17 cellular contexts compared by ENCODE assay signal in genomic region chr14:89598548-89599186, GRCh38.
DNase-seq lines count a peak whose midpoint lies in the region; ATAC-seq lines count a peak whose summit lies in the region.
"Had no signal": no experiment of that assay in that cellular context is flagged by ENCODE, and none has a peak within 500 bp of the region (broad histone marks: within the 10 kb centered on the region; RNA-seq: fewer than 3 reads in every experiment).

No MANE protein-coding gene starts in this region.

- no peak overlapping the region for H3K18ac ChIP-seq in neuronal stem cell (ENCODE audit: low read length)

- H3K9me2 ChIP-seq in GM23248 (ENCODE audit: insufficient read depth) = no peaks in the 10 kb centered on the region

- H4K8ac ChIP-seq in neuronal stem cell (ENCODE audit: low read depth, low read length) = no peak overlapping the region

- H3K9me3 ChIP-seq in GM23248 (ENCODE audit: low read depth) = peaks cover 5% of the 10 kb centered on the region
- peaks cover 0 to 15% of the 10 kb centered on the region in 2 donors for H3K9me3 ChIP-seq in neuronal stem cell (replicated peaks in 1 of 2; ENCODE audit: control insufficient read depth in 2 of 2, insufficient read depth in 1 of 2, low read depth in 1 of 2, low read length in 2 of 2)

- CTCF ChIA-PET in T-cell (lab: Charles Lee) = interaction anchor here in 1 of 2 donors (0.7 kb wide), 1 partner anchor 60 kb away, joined by 3 read pairs; no protein-coding TSS in a partner anchor

- no peak overlapping the region for H3K23ac ChIP-seq in neuronal stem cell (ENCODE audit: low read depth, low read length, poor library complexity)

- H3K14ac ChIP-seq in neuronal stem cell (ENCODE audit: low read length) = no peak overlapping the region

- no peak overlapping the region for H2BK12ac ChIP-seq in neuronal stem cell (ENCODE audit: low read length)

- POLR2A ChIA-PET in T-cell (lab: Charles Lee) = interaction anchor here in 1 of 2 donors (0.5 to 0.6 kb wide), 2 partner anchors 418 to 1648 kb away, joined by 3 read pairs; no protein-coding TSS in a partner anchor

- no peak overlapping the region for H2BK15ac ChIP-seq in neuronal stem cell (ENCODE audit: low read length)

- H3K4me2 ChIP-seq in GM23248 (ENCODE audit: unreplicated experiment) (no peak overlapping the region), neuronal stem cell (ENCODE audit: insufficient read depth, low read length, poor library complexity, severe bottlenecking) (no peak overlapping the region)

- no peak overlapping the region for H2BK120ac ChIP-seq in neuronal stem cell (ENCODE audit: low read depth, low read length)

- no peak overlapping the region for H4K91ac ChIP-seq in neuronal stem cell (ENCODE audit: low read depth, low read length, poor library complexity)

- peaks cover 14 to 26% (median 19%) of the 10 kb centered on the region in 3 donors for H3K9me3 Mint-ChIP-seq in T-cell

- no peaks in the 10 kb centered on the region for H4K20me1 ChIP-seq in GM23248 (ENCODE audit: insufficient read depth)

- H3K27ac ChIP-seq in GM23248 = no peak overlapping the region
- no peak overlapping the region for H3K27ac ChIP-seq in neuronal stem cell (replicated peaks; ENCODE audit: low read length)
- H3K27ac ChIP-seq: right atrium auricular region, upper lobe of right lung had no signal

- no peaks in the 10 kb centered on the region for H3K79me1 ChIP-seq in neuronal stem cell (ENCODE audit: low read depth, low read length)

- H3F3A ChIP-seq in GM23248 (ENCODE audit: insufficient read depth) = peaks cover 11% of the 10 kb centered on the region; the same call in 1 of the 2 replicates

- no peak overlapping the region for H3K4me3 Mint-ChIP-seq in T-cell
- H3K4me3 Mint-ChIP-seq: IgD-negative memory B cell; naive thymus-derived CD4-positive, alpha-beta T cell; stimulated activated memory B cell treated with anti-CD40 and anti-IgM and Interleukin-4, amounts not matched to agents 10 μg/mL and 1 μg/mL and 100 μg/mL, for 72 hours; T-helper 17 cell had no signal

- H2AFZ ChIP-seq in GM23248 (no peak overlapping the region), neuronal stem cell (ENCODE audit: low read length) (no peak overlapping the region)

- peaks cover 61% of the 10 kb centered on the region for H3K36me3 Mint-ChIP-seq in T-cell

- H3K27me3 ChIP-seq in GM23248 (replicated peaks; ENCODE audit: insufficient read depth) (no peaks in the 10 kb centered on the region), neuronal stem cell (ENCODE audit: control insufficient read depth in 3 of 3, insufficient read depth in 3 of 3, low read depth in 1 of 3, low read length in 3 of 3) (no peaks in the 10 kb centered on the region)
- H3K27me3 ChIP-seq: right atrium auricular region, upper lobe of right lung had no signal

- in situ Hi-C loops in GM23248 (cut with MboI) = no loop called here

- no peaks in the 10 kb centered on the region for H3K27me3 Mint-ChIP-seq in T-cell
- H3K27me3 Mint-ChIP-seq: IgD-negative memory B cell; naive thymus-derived CD4-positive, alpha-beta T cell; stimulated activated memory B cell treated with anti-CD40 and anti-IgM and Interleukin-4, amounts not matched to agents 10 μg/mL and 1 μg/mL and 100 μg/mL, for 72 hours; T-helper 17 cell had no signal

- WGBS in GM23248 (ENCODE audit: low coverage in 1 of 2, low lambda C conversion rate in 2 of 2, missing lambda C conversion rate in 2 of 2), 2 experiments = 89 to 95% methylated on average over 2 of the region's 2 CpGs
- WGBS in neuronal stem cell (ENCODE audit: extremely low coverage in 2 of 2, insufficient read length in 2 of 2, insufficient replicate concordance in 1 of 2), 2 donors = no CpG with 5 or more reads among the region's 2 CpGs

- DNase-seq in NCI-H1694 treated with DMSO at 0.1 percent for 48 hours (lab: John Stamatoyannopoulos, UW) (peak; percentile 21), NCI-H1694 (lab: John Stamatoyannopoulos, UW) (no peak), GM23248 (peak; percentile 13), T-cell (no peak), foreskin melanocyte (peak; percentile 4), NCI-H82 treated with DMSO at 0.1 percent for 48 hours (lab: John Stamatoyannopoulos, UW; ENCODE audit: unreplicated experiment) (no peak), neuronal stem cell (ENCODE audit: low spot score) (no peak)
- DNase-seq: activated CD4-positive, alpha-beta T cell treated with anti-CD3 and anti-CD28 coated beads for 48 hours; left cardiac atrium; stimulated activated CD4-positive, alpha-beta T cell treated with anti-CD3 and anti-CD28 coated beads, Interleukin-4, amount 100 ng/mL, for 24 hours; T-helper 17 cell; upper lobe of right lung had no signal

- H3K4me1 ChIP-seq in GM23248 (ENCODE audit: insufficient read depth) (peaks cover 15% of the 10 kb centered on the region), neuronal stem cell (ENCODE audit: control insufficient read depth in 2 of 2, insufficient read depth in 1 of 2, low read depth in 1 of 2, low read length in 2 of 2) (no peaks in the 10 kb centered on the region)
- H3K4me1 ChIP-seq: upper lobe of right lung had no signal

- H3K9ac ChIP-seq in GM23248 = no peak overlapping the region
- no peak overlapping the region for H3K9ac ChIP-seq in neuronal stem cell (ENCODE audit: low read depth, low read length, poor library complexity)

- H3K4ac ChIP-seq in neuronal stem cell (ENCODE audit: low read length) = no peak overlapping the region

- H2BK5ac ChIP-seq in neuronal stem cell (ENCODE audit: low read length) = no peak overlapping the region

- no peak overlapping the region for H2AK5ac ChIP-seq in neuronal stem cell (ENCODE audit: low read depth, low read length)

- peaks cover 21% of the 10 kb centered on the region; the same call in 1 of the 2 replicates for H3K79me2 ChIP-seq in GM23248 (ENCODE audit: insufficient read depth)

- ATAC-seq in T-cell (replicated peaks in 1 of 4) = no peak
- ATAC-seq in GM19351 (IDR thresholded peaks at IDR 0.05; ENCODE audit: unreplicated experiment) = no peak
- ATAC-seq: left cardiac atrium; naive thymus-derived CD4-positive, alpha-beta T cell; stimulated activated memory B cell treated with anti-CD40 and anti-IgM and Interleukin-4, amounts not matched to agents 10 μg/mL and 1 μg/mL and 100 μg/mL, for 72 hours; T-helper 17 cell; upper lobe of right lung had no signal

- H3K4me1 Mint-ChIP-seq in T-cell = peaks cover 17 to 35% (median 30%) of the 10 kb centered on the region in 3 donors
- H3K4me1 Mint-ChIP-seq: T-helper 17 cell had no signal

- no peak overlapping the region for H3K4me3 ChIP-seq in GM23248
- no peak overlapping the region for H3K4me3 ChIP-seq in neuronal stem cell (ENCODE audit: low read length in 2 of 2)
- H3K4me3 ChIP-seq: right atrium auricular region, upper lobe of right lung had no signal

- H3K27ac Mint-ChIP-seq in T-cell = peak overlapping the region; percentile 39 to 45
- H3K27ac Mint-ChIP-seq: IgD-negative memory B cell; stimulated activated memory B cell treated with anti-CD40 and anti-IgM and Interleukin-4, amounts not matched to agents 10 μg/mL and 1 μg/mL and 100 μg/mL, for 72 hours; T-helper 17 cell had no signal

- H3K36me3 ChIP-seq in GM23248 (ENCODE audit: low read depth) = no peaks in the 10 kb centered on the region
- H3K36me3 ChIP-seq in neuronal stem cell (replicated peaks in 1 of 2; ENCODE audit: control insufficient read depth in 2 of 2, insufficient read depth in 2 of 2, low read length in 2 of 2) = no peaks in the 10 kb centered on the region
- H3K36me3 ChIP-seq: right atrium auricular region, upper lobe of right lung had no signal

Comparison
In these comparisons a context has a peak if more than half of its experiments do, and no peak if none do; other contexts are left out.
1. DNase-seq: peak in NCI-H1694 treated with DMSO at 0.1 percent for 48 hours (single experiment), GM23248 (single experiment) and foreskin melanocyte (single experiment); none in NCI-H1694 (single experiment), T-cell (0 of 34), NCI-H82 treated with DMSO at 0.1 percent for 48 hours (single experiment) and neuronal stem cell (single experiment).